In the genomic region with DNA sequence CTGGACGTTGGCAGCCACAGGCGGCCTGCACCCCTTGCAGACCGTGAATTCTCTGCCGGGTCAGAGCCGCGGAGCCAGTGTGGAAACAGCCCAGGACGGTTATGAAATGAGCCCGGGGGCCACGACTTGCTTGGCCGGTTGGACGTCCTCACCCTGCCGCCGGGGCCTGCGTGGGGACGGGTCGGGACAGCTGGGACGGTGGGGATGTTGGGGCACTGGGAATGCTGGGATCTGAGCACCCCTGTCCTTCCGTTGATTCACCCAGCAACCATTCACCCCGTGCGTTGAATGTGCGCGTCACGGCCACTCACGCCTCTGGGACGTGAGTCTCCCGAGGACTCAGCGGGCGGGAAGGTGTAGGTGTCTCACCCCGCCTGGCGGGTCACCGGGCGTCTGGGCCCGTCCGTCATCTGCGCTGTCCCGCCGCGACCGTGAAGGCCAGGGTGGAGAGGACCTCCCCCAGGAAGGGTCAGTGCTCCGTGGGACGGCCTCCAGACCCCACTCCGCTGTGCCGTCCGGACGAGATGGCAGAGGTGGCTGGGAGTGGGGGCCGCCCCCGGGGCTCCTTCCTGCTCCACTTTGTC, we compare ENCODE assay signal across 8 cellular contexts. TPM values are rescaled to one million over a fixed set of nuclear protein-coding genes. Genes with fewer than 3 reads are reported as not detected.
DNase-seq lines count a peak whose midpoint lies in the region; ATAC-seq and TF ChIP-seq lines count a peak whose summit lies in the region.

No MANE protein-coding gene starts in this region.

- in situ Hi-C loops in astrocyte of the cerebellum (cut with HindIII; ENCODE audit: low sequenced_read_pairs), result no loop called here

- H3K9me3 ChIP-seq in A673 (ENCODE audit: low read depth, low read length, poor library complexity, severe bottlenecking), result no peaks in the 10 kb centered on the region
- H3K9me3 ChIP-seq in HUES48 (ENCODE audit: control insufficient read depth, insufficient read depth, low read length), result no peaks in the 10 kb centered on the region
- H3K9me3 ChIP-seq in iPS-20b (ENCODE audit: insufficient read depth, low read depth, low read length), result no peaks in the 10 kb centered on the region

- intact Hi-C loops in A673 (cut with micrococcal nuclease; ENCODE audit: unreplicated experiment), result no loop called here

- H3K27me3 ChIP-seq in A673 (replicated peaks; ENCODE audit: insufficient read depth, low read depth, low read length, poor library complexity), result no peaks in the 10 kb centered on the region
- no peaks in the 10 kb centered on the region for H3K27me3 ChIP-seq in HUES48 (ENCODE audit: control insufficient read depth, insufficient read depth, low read length)
- H3K27me3 ChIP-seq in iPS-20b (ENCODE audit: insufficient read depth, low read length), result no peaks in the 10 kb centered on the region

- POLR2A ChIA-PET in A673 (lab: Charles Lee; ENCODE audit: low non-redundant PET), result no interaction called here

- peak overlapping the region; percentile 19 for H3K27ac ChIP-seq in A673 (ENCODE audit: low read depth, low read length, poor library complexity, severe bottlenecking)
- no peak overlapping the region for H3K27ac ChIP-seq in HUES48 (ENCODE audit: low read depth, low read length)
- no peak overlapping the region for H3K27ac ChIP-seq in iPS-20b (ENCODE audit: low read length)

- ATAC-seq in GM19395 (IDR thresholded peaks at IDR 0.05; ENCODE audit: unreplicated experiment), result peak; percentile 42

- TF ChIP-seq CTCF in A673 (conservative IDR thresholded peaks at IDR 0.05; ENCODE audit: low read depth, low read length) (no peak), astrocyte of the cerebellum (IDR thresholded peaks at IDR 0.05; ENCODE audit: low read depth, low read length, missing control alignments) (no peak)

- CTCF ChIA-PET in A673 (lab: Charles Lee), result no interaction called here

- H3K9ac ChIP-seq in HUES48 (ENCODE audit: low read depth, low read length) (peak overlapping the region; percentile 41; the same call in 1 of the 2 replicates), iPS-20b (ENCODE audit: low read depth, low read length) (peak overlapping the region; percentile 71; the same call in 1 of the 2 replicates)

- peak overlapping the region; percentile 56 for H3K4me3 ChIP-seq in A673 (ENCODE audit: low read depth, low read length, poor library complexity, severe bottlenecking)
- peak overlapping the region; percentile 72 for H3K4me3 ChIP-seq in HUES48 (ENCODE audit: low read depth, low read length)
- H3K4me3 ChIP-seq in astrocyte of the cerebellum (ENCODE audit: low read depth, low read length), result peak overlapping the region; percentile 45
- H3K4me3 ChIP-seq in iPS-20b (ENCODE audit: low read length), result peak overlapping the region; percentile 80

- H3K4me1 ChIP-seq in A673 (ENCODE audit: insufficient read depth, low read length, poor library complexity, severe bottlenecking), result peaks cover 17% of the 10 kb centered on the region
- peaks cover 16% of the 10 kb centered on the region for H3K4me1 ChIP-seq in HUES48 (ENCODE audit: control insufficient read depth, insufficient read depth, low read length)
- peaks cover 4% of the 10 kb centered on the region; the same call in 1 of the 2 replicates for H3K4me1 ChIP-seq in iPS-20b (ENCODE audit: insufficient read depth, low read length)

- DNase-seq in A673 (ENCODE audit: low spot score) (no peak), astrocyte of the cerebellum (ENCODE audit: low read depth) (no peak), iPS-NIHi11 (ENCODE audit: low spot score) (no peak), cerebellar cortex (ENCODE audit: low spot score) (no peak)
- peak; percentile 53 for DNase-seq in stimulated activated CD8-positive, alpha-beta memory T cell treated with anti-CD3 and anti-CD28 coated beads, Interleukin-4, amount 100 ng/mL, for 48 hours

- BruUV-seq in A673 (replicated peaks; lab: Mats Ljungman, UMichigan), result no TSS peak

- H3K36me3 ChIP-seq in A673 (ENCODE audit: insufficient read depth, low read length, poor library complexity, severe bottlenecking) (no peaks in the 10 kb centered on the region), HUES48 (ENCODE audit: control insufficient read depth, insufficient read depth, low read length) (peaks cover 6% of the 10 kb centered on the region), iPS-20b (ENCODE audit: insufficient read depth, low read depth, low read length) (no peaks in the 10 kb centered on the region)

RNA-seq across cellular contexts. Expression of gene PLCXD1, which starts 4.5 kb away (rescaled TPM):
- 60.9 and 72.7 TPM in 2 replicates for total RNA-seq in A673 (2021)

RNA-seq across cellular contexts. Expression of gene GTPBP6, which starts 41.9 kb away (rescaled TPM):
- total RNA-seq in A673 (2021), result 82.3 and 85.1 TPM in 2 replicates
